Comparison of ENCODE assay signal across 10 cellular contexts in the genomic region with DNA sequence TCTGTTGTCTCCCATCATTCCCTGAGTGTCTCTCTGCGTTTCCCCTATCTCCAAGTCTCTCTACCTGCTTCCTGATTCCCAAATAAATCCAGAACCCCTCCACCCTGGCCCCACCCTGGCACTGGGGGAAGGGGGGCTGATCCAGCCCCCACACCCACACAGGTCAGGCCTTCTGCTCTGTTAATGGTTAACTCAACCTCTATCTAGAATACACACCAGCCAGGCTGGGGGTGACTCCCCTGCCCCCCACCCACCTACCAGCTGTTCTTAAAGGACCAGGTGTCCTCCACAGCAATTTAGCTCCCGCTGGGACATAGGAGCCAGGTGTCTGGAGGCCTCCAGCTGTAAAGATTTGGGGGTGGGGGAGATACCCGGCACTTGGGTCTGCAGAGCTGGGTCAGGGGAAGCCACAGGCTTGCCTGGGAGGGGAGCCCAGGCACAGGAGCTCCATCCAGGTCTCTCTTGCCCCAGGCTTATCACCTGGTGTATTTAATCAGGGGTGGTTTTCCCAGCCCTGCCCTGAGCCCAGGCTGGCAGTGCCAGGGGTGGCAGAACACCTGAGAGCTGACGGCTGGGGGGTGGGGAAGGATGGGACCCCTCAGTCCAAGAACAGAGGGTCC. TPM values are rescaled to one million over a fixed set of nuclear protein-coding genes. Genes with fewer than 3 reads are reported as not detected.
DNase-seq lines count a peak whose midpoint lies in the region; ATAC-seq and TF ChIP-seq lines count a peak whose summit lies in the region.
"Had no signal": no experiment of that assay in that cellular context is flagged by ENCODE, and none has a peak within 500 bp of the region (broad histone marks: within the 10 kb centered on the region; RNA-seq: fewer than 3 reads in every experiment).

No MANE protein-coding gene starts in this region.

- H2BK120ac ChIP-seq in H9 (ENCODE audit: low read depth, low read length, poor library complexity, severe bottlenecking) = no peak overlapping the region

- no peak overlapping the region for H2BK5ac ChIP-seq in H9 (ENCODE audit: insufficient read length, low read length)

- DNase-seq in H9 = peak; percentile 76
- peak; percentile 28 for DNase-seq in NCI-H526 treated with DMSO at 0.1 percent for 48 hours (lab: John Stamatoyannopoulos, UW)
- no peak for DNase-seq in psoas muscle
- no peak for DNase-seq in CD1c-positive myeloid dendritic cell (ENCODE audit: extremely low spot score)
- no peak for DNase-seq in C1 segment of cervical spinal cord (lab: John Stamatoyannopoulos, UW)
- DNase-seq: NCI-H524 treated with DMSO at 0.1 percent for 48 hours had no signal

- peak overlapping the region; percentile 70 to 94 (median 82) for H3K27ac Mint-ChIP-seq in H9

- H2BK20ac ChIP-seq in H9 (ENCODE audit: low read depth, low read length, poor library complexity, severe bottlenecking) = no peak overlapping the region

- H2BK15ac ChIP-seq in H9 (ENCODE audit: low read depth, low read length) = no peak overlapping the region

- H3T11ph ChIP-seq in H9 (ENCODE audit: low read length) = no peak overlapping the region

- H2AFZ ChIP-seq in H9 (ENCODE audit: low read length) = no peak overlapping the region
- H2AFZ ChIP-seq: parathyroid adenoma had no signal

- no peaks in the 10 kb centered on the region for H4K20me1 ChIP-seq in H9 (ENCODE audit: control insufficient read depth, insufficient read depth, insufficient read length)

- H2AK5ac ChIP-seq in H9 (ENCODE audit: insufficient read length, low read length) = no peak overlapping the region

- no peak overlapping the region for H3K4ac ChIP-seq in H9 (ENCODE audit: low read depth, low read length)

- H3K4me2 ChIP-seq in H9 (ENCODE audit: insufficient read depth, insufficient read length, low read length) = peak overlapping the region; percentile 66

- intact Hi-C loops in psoas muscle (cut with DNase I) = no loop called here

- H3K4me3 ChIP-seq in iPS-15b (ENCODE audit: low read depth, low read length) (peak overlapping the region; percentile 67), psoas muscle (peak overlapping the region; percentile 87)

- peak overlapping the region; percentile 70 to 79 for H3K4me3 Mint-ChIP-seq in H9

- H2BK12ac ChIP-seq in H9 (ENCODE audit: insufficient read length, low read depth, low read length) = no peak overlapping the region

- peaks cover 36 to 45% of the 10 kb centered on the region in 2 experiments for H3K4me1 Mint-ChIP-seq in H9

- peaks cover 4% of the 10 kb centered on the region for H3K36me3 ChIP-seq in iPS-15b (ENCODE audit: control insufficient read depth, insufficient read depth, low read length)
- H3K36me3 ChIP-seq in psoas muscle (ENCODE audit: insufficient read depth in 1 of 2, low read depth in 1 of 2) = peaks cover 0 to 17% of the 10 kb centered on the region in 2 donors

- H3K9me3 ChIP-seq in H9 (ENCODE audit: control insufficient read depth, low read depth, low read length) (no peaks in the 10 kb centered on the region), iPS-15b (ENCODE audit: control insufficient read depth, insufficient read depth, low read length) (no peaks in the 10 kb centered on the region), psoas muscle (no peaks in the 10 kb centered on the region)

- no CpG with 5 or more reads among the region's 4 CpGs for WGBS in H9 (ENCODE audit: extremely low coverage, insufficient read length, low lambda C conversion rate)
- 51 to 63% (median 62%) methylated on average over 4 of the region's 4 CpGs for WGBS in psoas muscle, 3 donors

- H4K5ac ChIP-seq in H9 (ENCODE audit: insufficient read length, low read depth, low read length) = no peak overlapping the region

- ATAC-seq in psoas muscle = no peak
- ATAC-seq in HG02763 (IDR thresholded peaks at IDR 0.05; ENCODE audit: unreplicated experiment) = no peak

- peaks cover 4% of the 10 kb centered on the region; the same call in 1 of the 2 replicates for H3K27me3 Mint-ChIP-seq in H9 (ENCODE audit: low read depth)

- H3K9ac ChIP-seq in H9 (ENCODE audit: extremely low read depth, insufficient read length, low read length) (no peak overlapping the region), iPS-15b (ENCODE audit: low read depth, low read length) (peak overlapping the region; percentile 88)
- H3K9ac ChIP-seq: parathyroid adenoma had no signal

- no peaks in the 10 kb centered on the region for H3K9me3 Mint-ChIP-seq in H9

- no peak overlapping the region for H3K14ac ChIP-seq in H9 (ENCODE audit: insufficient read depth, low read length)

- H3K56ac ChIP-seq in H9 (ENCODE audit: insufficient read length, low read depth, low read length) = no peak overlapping the region

- H3K27ac ChIP-seq in H9 (ENCODE audit: insufficient read length, low read depth, low read length) (no peak overlapping the region), psoas muscle (no peak overlapping the region)
- H3K27ac ChIP-seq: parathyroid adenoma, WERI-Rb-1 had no signal

- H3K27me3 ChIP-seq in H9 (ENCODE audit: insufficient read depth, low read length) = no peaks in the 10 kb centered on the region
- H3K27me3 ChIP-seq in iPS-15b (ENCODE audit: control insufficient read depth, insufficient read depth, low read length) = no peaks in the 10 kb centered on the region
- peaks cover 0 to 3% (median 1%) of the 10 kb centered on the region in 3 donors for H3K27me3 ChIP-seq in psoas muscle (ENCODE audit: insufficient read depth in 3 of 3, low read length in 2 of 3)

- no peaks in the 10 kb centered on the region for H3K79me1 ChIP-seq in H9 (ENCODE audit: insufficient read depth, low read depth, low read length, poor library complexity, severe bottlenecking)

- peaks cover 2 to 5% (median 4%) of the 10 kb centered on the region in 3 experiments; a peak in 3 of 7 replicates for H3K36me3 Mint-ChIP-seq in H9 (ENCODE audit: insufficient read depth in 1 of 3, low read depth in 3 of 3)

- H4K91ac ChIP-seq in H9 (ENCODE audit: insufficient read length, low read depth, low read length) = no peak overlapping the region

- H3K18ac ChIP-seq in H9 (ENCODE audit: insufficient read length, low read depth, low read length) = peak overlapping the region; percentile 16

- H3K79me2 ChIP-seq in H9 (ENCODE audit: insufficient read depth, low read length) = no peaks in the 10 kb centered on the region

- peaks cover 19% of the 10 kb centered on the region for H3K23me2 ChIP-seq in H9 (ENCODE audit: insufficient read length, low read depth, low read length, poor library complexity, severe bottlenecking)

- H3K23ac ChIP-seq in H9 (ENCODE audit: insufficient read length, low read depth, low read length) = no peak overlapping the region

- TF ChIP-seq CTCF in H9 (conservative IDR thresholded peaks at IDR 0.05) = no peak
- TF ChIP-seq CTCF in psoas muscle (IDR thresholded peaks at IDR 0.05) = no peak

- H3K4me1 ChIP-seq in H9 (ENCODE audit: insufficient read depth, low read length) (peaks cover 2% of the 10 kb centered on the region; the same call in 1 of the 2 replicates), iPS-15b (ENCODE audit: control insufficient read depth, insufficient read depth, low read length) (peaks cover 20% of the 10 kb centered on the region), psoas muscle (peaks cover 29% of the 10 kb centered on the region)

- H4K8ac ChIP-seq in H9 (replicated peaks; ENCODE audit: insufficient read length, low read depth, low read length) = no peak overlapping the region

RNA-seq across cellular contexts. Expression of a gene that starts 3.9 kb away (rescaled TPM):
- total RNA-seq in H9 (2021) = 28.2 and 29.3 TPM in 2 replicates
- total RNA-seq in psoas muscle = 10 to 100 TPM; 16.2 to 25.4 (median 21.1) TPM
- polyA plus RNA-seq in psoas muscle = 10 to 100 TPM; 12.6 to 17.6 (median 14.2) TPM

RNA-seq across cellular contexts. Expression of a gene that starts 17.9 kb away (rescaled TPM):
- total RNA-seq in H9 (2021) (22.2 and 24.9 TPM in 2 replicates), psoas muscle (not detected)
- under 1 TPM; 0.05 to 0.35 (median 0.23) TPM for polyA plus RNA-seq in psoas muscle

RNA-seq across cellular contexts. Expression of a gene that starts 19.1 kb away (rescaled TPM):
- total RNA-seq in H9 (2021) = 104 and 113 TPM in 2 replicates
- total RNA-seq in psoas muscle = 10 to 100 TPM; 47.6 to 80.3 (median 56.8) TPM
- 10 to 100 TPM; 27.6 to 37.3 (median 36.6) TPM for polyA plus RNA-seq in psoas muscle

RNA-seq across cellular contexts. Expression of a gene that starts 20.4 kb away (rescaled TPM):
- total RNA-seq in H9 (2021) (9.0 and 9.5 TPM in 2 replicates), psoas muscle (10 to 100 TPM; 11.3 to 14.8 (median 13.1) TPM)
- 10 to 100 TPM; 10.6 to 20.7 (median 11.0) TPM for polyA plus RNA-seq in psoas muscle

RNA-seq across cellular contexts. Expression of a gene that starts 32.6 kb away (rescaled TPM):
- not detected in 2 replicates for total RNA-seq in H9 (2021)
- not detected for total RNA-seq in psoas muscle
- polyA plus RNA-seq in psoas muscle = not detected

Comparison
In these comparisons a context has a peak if more than half of its experiments do, and no peak if none do; other contexts are left out.
1. DNase-seq: peak in H9 (single experiment) and NCI-H526 treated with DMSO at 0.1 percent for 48 hours (single experiment); none in psoas muscle (0 of 2), CD1c-positive myeloid dendritic cell (single experiment) and C1 segment of cervical spinal cord (0 of 14).
2. RNA of a gene that starts 17.9 kb away (total RNA-seq): 22.2 to 24.9 TPM in H9; not detected in psoas muscle; every median in the first group is over 10 times any median in the second.